In genomic region chr6:165644586-165645266, GRCh38 we compare ENCODE assay signal across 20 cellular contexts. TPM values are rescaled to one million over a fixed set of nuclear protein-coding genes. Genes with fewer than 3 reads are reported as not detected.
"Had no signal": no experiment of that assay in that cellular context is flagged by ENCODE, and none has a peak within 500 bp of the region (broad histone marks: within the 10 kb centered on the region; RNA-seq: fewer than 3 reads in every experiment).

No MANE protein-coding gene starts in this region.

- H2AFZ ChIP-seq: neural progenitor cell had no signal

- H3K4me3 ChIP-seq: dorsolateral prefrontal cortex, gastrocnemius medialis, lung, neural progenitor cell, prostate gland, sigmoid colon, testis, tibial artery had no signal

- ATAC-seq: gastrocnemius medialis; natural killer cell; right cardiac atrium; stimulated activated memory B cell treated with anti-CD40 and anti-IgM and Interleukin-4, amounts not matched to agents 10 μg/mL and 1 μg/mL and 100 μg/mL, for 72 hours; stimulated activated naive CD8-positive, alpha-beta T cell treated with anti-CD3 and anti-CD28 coated beads, Interleukin-15, Interleukin-2, amounts not matched to agents 100 U/mL and 50 U/mL, for 24 hours had no signal

- H3K27me3 ChIP-seq: gastrocnemius medialis, neural progenitor cell, sigmoid colon, testis, tibial artery had no signal

- H3K4me1 ChIP-seq: gastrocnemius medialis, sigmoid colon, testis, tibial artery had no signal

- H3K27ac ChIP-seq: dorsolateral prefrontal cortex, gastrocnemius medialis, neural progenitor cell, sigmoid colon, testis, tibial artery had no signal

- H3K4me3 Mint-ChIP-seq: memory B cell; natural killer cell; stimulated activated memory B cell treated with anti-CD40 and anti-IgM and Interleukin-4, amounts not matched to agents 10 μg/mL and 1 μg/mL and 100 μg/mL, for 72 hours; type B pancreatic cell had no signal

- H3K36me3 ChIP-seq: gastrocnemius medialis, neural progenitor cell, prostate gland, sigmoid colon, tibial artery had no signal

- H3K4me2 ChIP-seq: neural progenitor cell had no signal

- H3K36me3 Mint-ChIP-seq: memory B cell; natural killer cell; stimulated activated memory B cell treated with anti-CD40 and anti-IgM and Interleukin-4, amounts not matched to agents 10 μg/mL and 1 μg/mL and 100 μg/mL, for 72 hours; type B pancreatic cell had no signal

- H3K27ac Mint-ChIP-seq: memory B cell; natural killer cell; stimulated activated memory B cell treated with anti-CD40 and anti-IgM and Interleukin-4, amounts not matched to agents 10 μg/mL and 1 μg/mL and 100 μg/mL, for 72 hours; type B pancreatic cell had no signal

- H3K9me3 ChIP-seq: gastrocnemius medialis, prostate gland, sigmoid colon, testis, tibial artery had no signal

- DNase-seq: cortex of kidney; effector CD4-positive, alpha-beta T cell; foreskin fibroblast; gastrocnemius medialis; natural killer cell; nucleus accumbens; right cardiac atrium; sigmoid colon; stimulated activated CD4-positive, alpha-beta T cell treated with anti-CD3 and anti-CD28 coated beads, Interleukin-4, amount 100 ng/mL, for 4 hours; stimulated activated naive CD8-positive, alpha-beta T cell treated with anti-CD3 and anti-CD28 coated beads, Interleukin-15, Interleukin-2, amounts not matched to agents 100 U/mL and 50 U/mL, for 24 hours; substantia nigra; testis; tibial artery had no signal

- H3K27me3 Mint-ChIP-seq: stimulated activated memory B cell treated with anti-CD40 and anti-IgM and Interleukin-4, amounts not matched to agents 10 μg/mL and 1 μg/mL and 100 μg/mL, for 72 hours; type B pancreatic cell had no signal

- H3K4me1 Mint-ChIP-seq: memory B cell; natural killer cell; stimulated activated memory B cell treated with anti-CD40 and anti-IgM and Interleukin-4, amounts not matched to agents 10 μg/mL and 1 μg/mL and 100 μg/mL, for 72 hours had no signal

- H3K9ac ChIP-seq: neural progenitor cell had no signal

- H3K9me3 Mint-ChIP-seq: natural killer cell, neural progenitor cell, type B pancreatic cell had no signal

RNA-seq across cellular contexts. Expression of gene PDE10A, which starts 18.3 kb away (rescaled TPM):
- total RNA-seq: natural killer cell had no signal
